8 cellular contexts compared by ENCODE assay signal in genomic region chr4:673349-674091, GRCh38. TPM values are rescaled to one million over a fixed set of nuclear protein-coding genes. Genes with fewer than 3 reads are reported as not detected.
DNase-seq lines count a peak whose midpoint lies in the region; ATAC-seq, FAIRE-seq and TF ChIP-seq lines count a peak whose summit lies in the region.

No MANE protein-coding gene starts in this region.

- 12% methylated on average over 20 of the region's 55 CpGs for WGBS in right lobe of liver (ENCODE audit: insufficient coverage, low coverage, low lambda C conversion rate, missing lambda C conversion rate)

- intact Hi-C loops in right lobe of liver (cut with DNase I), result no loop called here

- no peaks in the 10 kb centered on the region for H3K9me3 ChIP-seq in CD4-positive, CD25-positive, alpha-beta regulatory T cell (ENCODE audit: control insufficient read depth in 2 of 2, low read length in 2 of 2)
- H3K9me3 ChIP-seq in Karpas-422 (ENCODE audit: low read length) (no peaks in the 10 kb centered on the region), right lobe of liver (no peaks in the 10 kb centered on the region)

- H3K36me3 ChIP-seq in CD4-positive, CD25-positive, alpha-beta regulatory T cell (ENCODE audit: control insufficient read depth, insufficient read depth, low read length), result peaks cover 22% of the 10 kb centered on the region
- H3K36me3 ChIP-seq in Karpas-422 (ENCODE audit: insufficient read depth, low read length) (peaks cover 19% of the 10 kb centered on the region), bronchial epithelial cell (ENCODE audit: control insufficient read depth, insufficient read depth, low read length) (peaks cover 16% of the 10 kb centered on the region), right lobe of liver (peaks cover 0 to 16% (median 7%) of the 10 kb centered on the region in 4 donors)

- H3K4me1 ChIP-seq in CD4-positive, CD25-positive, alpha-beta regulatory T cell (ENCODE audit: control insufficient read depth, insufficient read depth, low read length, poor library complexity, severe bottlenecking), result peaks cover 21% of the 10 kb centered on the region
- H3K4me1 ChIP-seq in Karpas-422 (ENCODE audit: low read length), result peaks cover 46% of the 10 kb centered on the region
- H3K4me1 ChIP-seq in right lobe of liver, result peaks cover 0 to 16% (median 2%) of the 10 kb centered on the region in 4 donors

- no peak for DNase-seq in CD4-positive, CD25-positive, alpha-beta regulatory T cell
- peak; percentile 48 for DNase-seq in Karpas-422
- DNase-seq in bronchial epithelial cell (ENCODE audit: low read depth), result no peak
- peak in 1 of 3 donors; percentile 66 for DNase-seq in right lobe of liver
- DNase-seq in type B pancreatic cell (ENCODE audit: extremely low spot score, unreplicated experiment), result no peak
- no peak for DNase-seq in NCI-H1694 (lab: John Stamatoyannopoulos, UW)

- H3K9ac ChIP-seq in Karpas-422 (ENCODE audit: low read length), result peak overlapping the region; percentile 97

- peaks cover 0 to 16% (median 0%) of the 10 kb centered on the region in 4 donors for H3K4me1 Mint-ChIP-seq in CD4-positive, CD25-positive, alpha-beta regulatory T cell
- peaks cover 5% of the 10 kb centered on the region for H3K4me1 Mint-ChIP-seq in type B pancreatic cell (ENCODE audit: unreplicated experiment)

- H3K27me3 ChIP-seq in CD4-positive, CD25-positive, alpha-beta regulatory T cell (ENCODE audit: control insufficient read depth, insufficient read depth, low read length), result no peaks in the 10 kb centered on the region
- H3K27me3 ChIP-seq in Karpas-422 (ENCODE audit: low read length) (no peaks in the 10 kb centered on the region), bronchial epithelial cell (ENCODE audit: control insufficient read depth, insufficient read depth, low read length) (no peaks in the 10 kb centered on the region), right lobe of liver (no peaks in the 10 kb centered on the region)

- TF ChIP-seq CTCF in bronchial epithelial cell (IDR thresholded peaks at IDR 0.05; ENCODE audit: insufficient read depth, low read length, severe bottlenecking) (no peak), right lobe of liver (IDR thresholded peaks at IDR 0.05) (no peak), type B pancreatic cell (conservative IDR thresholded peaks at IDR 0.05) (no peak)

- H3K4me3 ChIP-seq in CD4-positive, CD25-positive, alpha-beta regulatory T cell (ENCODE audit: low read depth, low read length), result peak overlapping the region; percentile 55
- H3K4me3 ChIP-seq in Karpas-422 (ENCODE audit: low read length) (peak overlapping the region; percentile 96), bronchial epithelial cell (ENCODE audit: low read depth, low read length) (peak overlapping the region; percentile 97), right lobe of liver (peak overlapping the region; percentile 89 to 98 (median 95))

- no peak for ATAC-seq in CD4-positive, CD25-positive, alpha-beta regulatory T cell (ENCODE audit: low read depth in 2 of 2)
- peak; percentile 17 to 41 (median 34) for ATAC-seq in right lobe of liver
- ATAC-seq in HG03565 (IDR thresholded peaks at IDR 0.05; ENCODE audit: unreplicated experiment), result no peak
- ATAC-seq in HG03135 (IDR thresholded peaks at IDR 0.05; ENCODE audit: unreplicated experiment), result no peak

- H3K36me3 Mint-ChIP-seq in CD4-positive, CD25-positive, alpha-beta regulatory T cell, result peaks cover 10% of the 10 kb centered on the region
- peaks cover 8% of the 10 kb centered on the region for H3K36me3 Mint-ChIP-seq in type B pancreatic cell

- H3K4me3 Mint-ChIP-seq in CD4-positive, CD25-positive, alpha-beta regulatory T cell, result peak overlapping the region; percentile 88 to 97 (median 90)
- peak overlapping the region; percentile 91 for H3K4me3 Mint-ChIP-seq in type B pancreatic cell

- H3K27ac ChIP-seq in CD4-positive, CD25-positive, alpha-beta regulatory T cell (ENCODE audit: insufficient read depth, low read length, poor library complexity, severe bottlenecking), result peak overlapping the region; percentile 97
- H3K27ac ChIP-seq in Karpas-422 (ENCODE audit: low read length), result peak overlapping the region; percentile 54
- H3K27ac ChIP-seq in right lobe of liver, result peak overlapping the region in 2 of 3 donors; percentile 92 to 97

- H4K20me1 ChIP-seq in Karpas-422 (ENCODE audit: insufficient read depth, low read depth, low read length), result peaks cover 6% of the 10 kb centered on the region; the same call in 1 of the 2 replicates

- H2AFZ ChIP-seq in Karpas-422 (ENCODE audit: low read length), result no peak overlapping the region

- FAIRE-seq in bronchial epithelial cell (lab: Jason Lieb, UNC), result no peak

- peaks cover 6% of the 10 kb centered on the region for H3K27me3 Mint-ChIP-seq in CD4-positive, CD25-positive, alpha-beta regulatory T cell
- H3K27me3 Mint-ChIP-seq in type B pancreatic cell, result no peaks in the 10 kb centered on the region

- peak overlapping the region in 2 of 3 donors; percentile 9 to 69 for H3K27ac Mint-ChIP-seq in CD4-positive, CD25-positive, alpha-beta regulatory T cell
- H3K27ac Mint-ChIP-seq in type B pancreatic cell, result peak overlapping the region; percentile 83

- H3K9me3 Mint-ChIP-seq in CD4-positive, CD25-positive, alpha-beta regulatory T cell, result no peaks in the 10 kb centered on the region
- no peaks in the 10 kb centered on the region for H3K9me3 Mint-ChIP-seq in type B pancreatic cell

- H3K9me2 ChIP-seq in Karpas-422 (replicated peaks; ENCODE audit: insufficient read depth, low read length), result no peaks in the 10 kb centered on the region

- H3K79me2 ChIP-seq in Karpas-422 (ENCODE audit: low read length), result peaks cover 25% of the 10 kb centered on the region

- H3K4me2 ChIP-seq in Karpas-422 (ENCODE audit: low read depth, low read length, poor library complexity, severe bottlenecking), result peak overlapping the region; percentile 91

- TF ChIP-seq POLR2A in right lobe of liver (IDR thresholded peaks at IDR 0.05), result no peak

RNA-seq across cellular contexts. Expression of gene ATP5ME, which starts 0.6 kb away (rescaled TPM):
- total RNA-seq in CD4-positive, CD25-positive, alpha-beta regulatory T cell, result 123 TPM
- 100 to 1,000 TPM; 386 to 442 (median 418) TPM for polyA plus RNA-seq in CD4-positive, CD25-positive, alpha-beta regulatory T cell
- 334 and 357 TPM in 2 replicates for total RNA-seq in Karpas-422 (2014; rRNA removed; shearing (Covaris generic); ENCODE audit: low replicate concordance)
- total RNA-seq in bronchial epithelial cell (70.8 and 301 TPM in 2 replicates), right lobe of liver (100 to 1,000 TPM in 4 of 6 experiments, 10 to 100 TPM in 2; 78.2 to 225 (median 162) TPM), type B pancreatic cell (ENCODE audit: low replicate concordance) (285 and 363 TPM in 2 replicates)

RNA-seq across cellular contexts. Expression of gene MYL5, which starts 0.8 kb away (rescaled TPM):
- total RNA-seq in CD4-positive, CD25-positive, alpha-beta regulatory T cell, result 13.9 TPM
- 1 to 10 TPM; 3.3 to 4.8 (median 4.6) TPM for polyA plus RNA-seq in CD4-positive, CD25-positive, alpha-beta regulatory T cell
- total RNA-seq in Karpas-422 (2014; rRNA removed; shearing (Covaris generic); ENCODE audit: low replicate concordance), result 50.5 and 72.2 TPM in 2 replicates
- total RNA-seq in bronchial epithelial cell (2.9 and 5.2 TPM in 2 replicates), right lobe of liver (1 to 10 TPM; 6.9 to 9.2 (median 8.4) TPM), type B pancreatic cell (ENCODE audit: low replicate concordance) (20.2 and 21.3 TPM in 2 replicates)

RNA-seq across cellular contexts. Expression of gene SLC49A3, which starts 15.4 kb away (rescaled TPM):
- 2.6 TPM for total RNA-seq in CD4-positive, CD25-positive, alpha-beta regulatory T cell
- polyA plus RNA-seq in CD4-positive, CD25-positive, alpha-beta regulatory T cell, result under 1 TPM; 0.32 to 0.84 (median 0.59) TPM
- not detected in 2 replicates for total RNA-seq in Karpas-422 (2014; rRNA removed; shearing (Covaris generic); ENCODE audit: low replicate concordance)
- 0.53 and 1.7 TPM in 2 replicates for total RNA-seq in bronchial epithelial cell
- total RNA-seq in right lobe of liver, result 1 to 10 TPM; 2.9 to 9.0 (median 5.2) TPM
- 2.5 and 3.3 TPM in 2 replicates for total RNA-seq in type B pancreatic cell (ENCODE audit: low replicate concordance)

RNA-seq across cellular contexts. Expression of gene PCGF3, which starts 32.1 kb away (rescaled TPM):
- 71.8 TPM for total RNA-seq in CD4-positive, CD25-positive, alpha-beta regulatory T cell
- 1 to 10 TPM; 3.2 to 6.1 (median 4.6) TPM for polyA plus RNA-seq in CD4-positive, CD25-positive, alpha-beta regulatory T cell
- 18.0 and 18.7 TPM in 2 replicates for total RNA-seq in Karpas-422 (2014; rRNA removed; shearing (Covaris generic); ENCODE audit: low replicate concordance)
- total RNA-seq in bronchial epithelial cell (30.5 and 40.1 TPM in 2 replicates), right lobe of liver (10 to 100 TPM; 13.0 to 23.5 (median 14.7) TPM), type B pancreatic cell (ENCODE audit: low replicate concordance) (64.3 and 66.7 TPM in 2 replicates)

RNA-seq across cellular contexts. Expression of gene PDE6B, which starts 48.1 kb away (rescaled TPM):
- total RNA-seq in CD4-positive, CD25-positive, alpha-beta regulatory T cell, result 12.3 TPM
- 10 to 100 TPM; 13.6 to 19.8 (median 16.4) TPM for polyA plus RNA-seq in CD4-positive, CD25-positive, alpha-beta regulatory T cell
- not detected in 2 replicates for total RNA-seq in Karpas-422 (2014; rRNA removed; shearing (Covaris generic); ENCODE audit: low replicate concordance)
- total RNA-seq in bronchial epithelial cell (0.64 TPM in 1 of 2 replicates, not detected in the other), right lobe of liver (1 to 10 TPM in 1 of 6 experiments, under 1 TPM in 4, not detected in 1; 0.24 to 1.9 (median 0.76) TPM), type B pancreatic cell (ENCODE audit: low replicate concordance) (6.7 and 12.2 TPM in 2 replicates)

Comparison
In these comparisons a context has a peak if more than half of its experiments do, and no peak if none do; other contexts are left out.
1. ATAC-seq: peak in right lobe of liver (4 of 4); none in CD4-positive, CD25-positive, alpha-beta regulatory T cell (0 of 2), HG03565 (single experiment) and HG03135 (single experiment).
2. Peak in every context shown above with its lines, with median percentiles within 50 percentile points of each other: H3K27ac ChIP-seq and H3K4me3 ChIP-seq.